Comparison of ENCODE assay signal across 8 cellular contexts in the genomic region with DNA sequence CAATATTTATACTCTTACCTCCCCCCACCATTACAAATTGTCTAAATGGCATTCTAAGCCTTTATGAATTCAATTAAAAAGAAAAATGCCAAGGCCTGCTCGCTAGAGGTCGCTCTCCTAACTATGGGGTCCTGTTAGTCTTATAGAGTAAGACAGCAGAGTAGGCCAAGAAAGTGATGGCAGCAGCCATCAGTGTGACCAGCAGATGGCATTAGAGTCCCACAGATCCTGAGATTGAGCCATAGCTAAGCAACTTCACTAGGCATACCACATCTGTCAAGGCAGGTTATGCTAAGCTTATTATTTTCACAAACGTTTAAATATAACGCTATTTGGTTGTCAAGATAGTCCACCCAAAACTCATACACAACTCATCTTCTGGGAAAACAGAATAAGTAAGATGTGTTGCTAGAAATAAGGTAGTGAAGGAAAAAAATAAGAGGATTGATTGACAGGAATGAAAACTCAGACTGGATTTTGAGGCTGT. TPM values are rescaled to one million over a fixed set of nuclear protein-coding genes. Genes with fewer than 3 reads are reported as not detected.
DNase-seq lines count a peak whose midpoint lies in the region; ATAC-seq, FAIRE-seq and TF ChIP-seq lines count a peak whose summit lies in the region.

No MANE protein-coding gene starts in this region.

- no peak overlapping the region for H3K9ac ChIP-seq in trophoblast cell (ENCODE audit: low read length)

- H3K79me2 ChIP-seq in trophoblast cell (ENCODE audit: control insufficient read depth, insufficient read depth, low read length, poor library complexity), result no peaks in the 10 kb centered on the region

- peak; percentile 88 for FAIRE-seq in GM12891 (lab: Jason Lieb, UNC)

- H3K4ac ChIP-seq in trophoblast cell (ENCODE audit: low read depth, low read length), result no peak overlapping the region

- no peaks in the 10 kb centered on the region for H3K4me1 ChIP-seq in trophoblast cell (ENCODE audit: control insufficient read depth in 1 of 2, insufficient read depth in 2 of 2, low read length in 2 of 2)
- H3K4me1 ChIP-seq in upper lobe of right lung, result no peaks in the 10 kb centered on the region

- no peak for TF ChIP-seq POLR2A in GM12891 (IDR thresholded peaks at IDR 0.05; ENCODE audit: low read depth, low read length)

- peak; percentile 60 for DNase-seq in GM12891 (ENCODE audit: insufficient read length, low spot score)
- DNase-seq in NCI-H1105 (lab: John Stamatoyannopoulos, UW), result peak; percentile 89
- peak; percentile 94 for DNase-seq in SK-N-DZ (ENCODE audit: low spot score)
- DNase-seq in activated naive CD4-positive, alpha-beta T cell treated with Interleukin-2 at 50 U/mL for 16 hours, result peak; percentile 88
- DNase-seq in glomerular endothelial cell (ENCODE audit: extremely low read depth, low read depth, low spot score), result peak; percentile 97
- peak; percentile 97 to 99 for DNase-seq in trophoblast cell
- peak; percentile 79 for DNase-seq in upper lobe of right lung

- no peak overlapping the region for H2AFZ ChIP-seq in trophoblast cell (ENCODE audit: insufficient read depth, low read length, poor library complexity)

- no peak overlapping the region for H4K8ac ChIP-seq in trophoblast cell (ENCODE audit: low read depth, low read length)

- no peak overlapping the region for H4K12ac ChIP-seq in trophoblast cell (ENCODE audit: low read depth, low read length)

- H3K27me3 ChIP-seq in trophoblast cell (ENCODE audit: insufficient read depth, low read length) (no peaks in the 10 kb centered on the region), upper lobe of right lung (no peaks in the 10 kb centered on the region)

- no peak overlapping the region for H3K18ac ChIP-seq in trophoblast cell (ENCODE audit: low read length)

- H3K36me3 ChIP-seq in trophoblast cell (ENCODE audit: control insufficient read depth in 1 of 2, insufficient read depth in 2 of 2, low read length in 2 of 2) (no peaks in the 10 kb centered on the region), upper lobe of right lung (no peaks in the 10 kb centered on the region)

- peak; percentile 100 for TF ChIP-seq CTCF in upper lobe of right lung (IDR thresholded peaks at IDR 0.05)

- no peak overlapping the region for H2BK12ac ChIP-seq in trophoblast cell (ENCODE audit: low read length)

- no peak overlapping the region for H2BK5ac ChIP-seq in trophoblast cell (ENCODE audit: low read depth, low read length, poor library complexity)

- ATAC-seq in HG02759 (IDR thresholded peaks at IDR 0.05; ENCODE audit: unreplicated experiment) (peak; percentile 100), upper lobe of right lung (peak; percentile 100)

- H3K4me3 ChIP-seq in trophoblast cell (ENCODE audit: low read depth, low read length) (no peak overlapping the region), upper lobe of right lung (no peak overlapping the region)

- no peak overlapping the region for H2AK5ac ChIP-seq in trophoblast cell (ENCODE audit: low read length)

- no peak overlapping the region for H4K91ac ChIP-seq in trophoblast cell (ENCODE audit: low read depth, low read length)

- H3K9me3 ChIP-seq in trophoblast cell (ENCODE audit: insufficient read depth, low read depth, low read length), result no peaks in the 10 kb centered on the region
- H3K9me3 ChIP-seq in upper lobe of right lung, result no peaks in the 10 kb centered on the region

- H2BK120ac ChIP-seq in trophoblast cell (ENCODE audit: insufficient read depth, low read length, poor library complexity), result no peak overlapping the region

- no CpG with 5 or more reads among the region's 4 CpGs for WGBS in trophoblast cell (ENCODE audit: extremely low coverage, insufficient coverage, insufficient read length)

- no peak overlapping the region for H3K14ac ChIP-seq in trophoblast cell (ENCODE audit: low read length)

- no peak overlapping the region for H3K23ac ChIP-seq in trophoblast cell (ENCODE audit: low read length)

- no peak overlapping the region for H3K4me2 ChIP-seq in trophoblast cell (ENCODE audit: low read length)

- intact Hi-C loops in upper lobe of right lung (cut with DNase I), result loop anchor here (5.0 kb wide), 1 partner anchor 132 kb away; no protein-coding TSS in a partner anchor

- H3K27ac ChIP-seq in trophoblast cell (ENCODE audit: low read depth, low read length), result no peak overlapping the region
- no peak overlapping the region for H3K27ac ChIP-seq in upper lobe of right lung

- no peaks in the 10 kb centered on the region for H3K79me1 ChIP-seq in trophoblast cell (ENCODE audit: low read length)

TF ChIP-seq in GM12891, 5 proteins besides CTCF, POLR2A, EP300 and RAD21:
- TF ChIP-seq TAF1 (IDR thresholded peaks at IDR 0.05; ENCODE audit: low read depth, low read length), result no peak
- no peak for TF ChIP-seq SPI1 (IDR thresholded peaks at IDR 0.05; ENCODE audit: low read depth, low read length)
- no peak for TF ChIP-seq PAX5 (IDR thresholded peaks at IDR 0.05; ENCODE audit: insufficient read depth, low read length, severe bottlenecking)
- TF ChIP-seq POU2F2 (IDR thresholded peaks at IDR 0.05; ENCODE audit: low read depth, low read length), result peak; percentile 69; the same call in 1 of the 2 replicates
- TF ChIP-seq POLR2AphosphoS5 (IDR thresholded peaks at IDR 0.05; ENCODE audit: low read depth, low read length), result no peak
TF ChIP-seq in GM12891: peak in this region for 1.

RNA-seq across cellular contexts. Expression of gene SCAF8, which starts 57.6 kb away (rescaled TPM):
- 12.7 TPM for polyA plus RNA-seq in GM12891 (2012; ENCODE audit: low read depth, missing spikeins)
- 24.4 and 25.8 TPM in 2 replicates for polyA plus RNA-seq in SK-N-DZ (2014; cell fraction: cytosol; rRNA removed)
- polyA plus RNA-seq in SK-N-DZ (2014; cell fraction: nucleus; rRNA removed), result 24.2 and 28.7 TPM in 2 replicates
- total RNA-seq in glomerular endothelial cell (24.7 and 32.6 TPM in 2 replicates), upper lobe of right lung (38.8 TPM)
- 24.2 and 25.5 TPM in 2 replicates for polyA plus RNA-seq in trophoblast cell (2013)
